ENCODE assay signal across 17 cellular contexts in genomic region chr1:116474921-116475849, GRCh38.
DNase-seq lines count a peak whose midpoint lies in the region; ATAC-seq and TF ChIP-seq lines count a peak whose summit lies in the region.
"Had no signal": no experiment of that assay in that cellular context is flagged by ENCODE, and none has a peak within 500 bp of the region (broad histone marks: within the 10 kb centered on the region; RNA-seq: fewer than 3 reads in every experiment).

No MANE protein-coding gene starts in this region.

- peak; percentile 62 to 82 for ATAC-seq in right cardiac atrium
- ATAC-seq: gastroesophageal sphincter; natural killer cell treated with Interleukin-12 subunit alpha and Interleukin-12 subunit beta and Interleukin-15 and Interleukin-18, amount 100 ng/mL, for 72 hours; Panc1; stimulated activated naive B cell treated with anti-CD40 and anti-IgM and Interleukin-4, amounts not matched to agents 10 μg/mL and 1 μg/mL and 100 μg/mL, for 72 hours had no signal

- intact Hi-C loops in right cardiac atrium (cut with DNase I), result loop anchor here in 1 of 4 donors (5.0 kb wide), 1 partner anchor 58 kb away; no protein-coding TSS in a partner anchor

- H3K27me3 Mint-ChIP-seq in T-helper 2 cell treated with Interferon-gamma antibody and Interleukin-4, amounts not matched to agents 5 μg/mL and 100 μg/mL, for 36 hours (ENCODE audit: low read depth), result peaks cover 5% of the 10 kb centered on the region
- H3K27me3 Mint-ChIP-seq in endodermal cell (ENCODE audit: insufficient read depth), result no peaks in the 10 kb centered on the region
- H3K27me3 Mint-ChIP-seq: activated B cell treated with CpG ODN at 0.5 μM for 24 hours had no signal

- H3K4me3 ChIP-seq in right cardiac atrium (ENCODE audit: low read length), result no peak overlapping the region
- no peak overlapping the region for H3K4me3 ChIP-seq in endodermal cell (ENCODE audit: low read length)
- H3K4me3 ChIP-seq: gastroesophageal sphincter, vagina had no signal

- H3K4me3 Mint-ChIP-seq in T-helper 2 cell treated with Interferon-gamma antibody and Interleukin-4, amounts not matched to agents 5 μg/mL and 100 μg/mL, for 36 hours, result no peak overlapping the region
- no peak overlapping the region for H3K4me3 Mint-ChIP-seq in endodermal cell
- H3K4me3 Mint-ChIP-seq: activated B cell treated with CpG ODN at 0.5 μM for 24 hours; CD8-positive, alpha-beta memory T cell; natural killer cell treated with Interleukin-12 subunit alpha and Interleukin-12 subunit beta and Interleukin-15 and Interleukin-18, amount 100 ng/mL, for 72 hours; stimulated activated naive B cell treated with anti-CD40 and anti-IgM and Interleukin-4, amounts not matched to agents 10 μg/mL and 1 μg/mL and 100 μg/mL, for 72 hours had no signal

- H3K9me3 Mint-ChIP-seq in T-helper 2 cell treated with Interferon-gamma antibody and Interleukin-4, amounts not matched to agents 5 μg/mL and 100 μg/mL, for 36 hours, result no peaks in the 10 kb centered on the region
- H3K9me3 Mint-ChIP-seq in endodermal cell, result no peaks in the 10 kb centered on the region
- H3K9me3 Mint-ChIP-seq: activated B cell treated with CpG ODN at 0.5 μM for 24 hours; CD8-positive, alpha-beta memory T cell; natural killer cell treated with Interleukin-12 subunit alpha and Interleukin-12 subunit beta and Interleukin-15 and Interleukin-18, amount 100 ng/mL, for 72 hours; stimulated activated naive B cell treated with anti-CD40 and anti-IgM and Interleukin-4, amounts not matched to agents 10 μg/mL and 1 μg/mL and 100 μg/mL, for 72 hours had no signal

- no peak overlapping the region for H3K27ac Mint-ChIP-seq in T-helper 2 cell treated with Interferon-gamma antibody and Interleukin-4, amounts not matched to agents 5 μg/mL and 100 μg/mL, for 36 hours
- no peak overlapping the region for H3K27ac Mint-ChIP-seq in endodermal cell
- H3K27ac Mint-ChIP-seq: activated B cell treated with CpG ODN at 0.5 μM for 24 hours; CD8-positive, alpha-beta memory T cell; stimulated activated naive B cell treated with anti-CD40 and anti-IgM and Interleukin-4, amounts not matched to agents 10 μg/mL and 1 μg/mL and 100 μg/mL, for 72 hours had no signal

- H3K4me1 ChIP-seq in right cardiac atrium (ENCODE audit: control insufficient read depth, insufficient read depth, low read length) (peaks cover 15% of the 10 kb centered on the region), endodermal cell (ENCODE audit: control insufficient read depth, insufficient read depth, low read length) (peaks cover 19% of the 10 kb centered on the region)
- H3K4me1 ChIP-seq: gastroesophageal sphincter, vagina had no signal

- TF ChIP-seq CTCF in C4-2B (conservative IDR thresholded peaks at IDR 0.05) (no peak), VCaP (conservative IDR thresholded peaks at IDR 0.05) (no peak), endodermal cell (conservative IDR thresholded peaks at IDR 0.05) (no peak)

- DNase-seq in right cardiac atrium (peak; percentile 49 to 70 (median 60)), occipital lobe (lab: John Stamatoyannopoulos, UW) (peak; percentile 45), hepatic stellate cell (ENCODE audit: low spot score) (no peak), endodermal cell (no peak), amniotic stem cell (lab: John Stamatoyannopoulos, UW) (no peak)
- no peak for DNase-seq in T-helper 2 cell treated with Interferon-gamma antibody and Interleukin-4, amounts not matched to agents 5 μg/mL and 100 μg/mL, for 36 hours (ENCODE audit: low spot score)
- DNase-seq: activated B cell treated with CpG ODN at 0.5 μM for 24 hours; activated naive CD4-positive, alpha-beta T cell treated with anti-CD3 and anti-CD28 coated beads, Interleukin-2, amount 50 U/mL, for 16 hours; CD8-positive, alpha-beta memory T cell; NCI-H1105 treated with DMSO at 0.1 percent for 48 hours; stimulated activated naive B cell treated with anti-CD40 and anti-IgM and Interleukin-4, amounts not matched to agents 10 μg/mL and 1 μg/mL and 100 μg/mL, for 72 hours had no signal

- 71% methylated on average over 14 of the region's 14 CpGs for WGBS in right cardiac atrium
- whole genome bisulfite sequencing in endodermal cell (ENCODE audit: insufficient coverage in 1 of 2, insufficient read length in 1 of 2), 2 experiments, result 94% methylated on average over 8 to 14 of the region's 14 CpGs

- H3K36me3 ChIP-seq in endodermal cell (ENCODE audit: control insufficient read depth, insufficient read depth, low read length), result no peaks in the 10 kb centered on the region
- H3K36me3 ChIP-seq: gastroesophageal sphincter, vagina had no signal

- no peak overlapping the region for H3K9ac ChIP-seq in endodermal cell (ENCODE audit: extremely low read depth, low read length, poor library complexity, severe bottlenecking)

- H3K9me3 ChIP-seq in right cardiac atrium (ENCODE audit: control insufficient read depth, low read length) (no peaks in the 10 kb centered on the region), endodermal cell (ENCODE audit: control insufficient read depth, low read length) (no peaks in the 10 kb centered on the region)
- H3K9me3 ChIP-seq: gastroesophageal sphincter, vagina had no signal

- H3K36me3 Mint-ChIP-seq in T-helper 2 cell treated with Interferon-gamma antibody and Interleukin-4, amounts not matched to agents 5 μg/mL and 100 μg/mL, for 36 hours (ENCODE audit: low read depth), result no peaks in the 10 kb centered on the region
- H3K36me3 Mint-ChIP-seq in endodermal cell (ENCODE audit: low read depth), result no peaks in the 10 kb centered on the region
- H3K36me3 Mint-ChIP-seq: natural killer cell treated with Interleukin-12 subunit alpha and Interleukin-12 subunit beta and Interleukin-15 and Interleukin-18, amount 100 ng/mL, for 72 hours had no signal

- H3K4me1 Mint-ChIP-seq in T-helper 2 cell treated with Interferon-gamma antibody and Interleukin-4, amounts not matched to agents 5 μg/mL and 100 μg/mL, for 36 hours (ENCODE audit: low read depth), result no peaks in the 10 kb centered on the region
- peaks cover 45% of the 10 kb centered on the region for H3K4me1 Mint-ChIP-seq in endodermal cell
- H3K4me1 Mint-ChIP-seq: activated B cell treated with CpG ODN at 0.5 μM for 24 hours; stimulated activated naive B cell treated with anti-CD40 and anti-IgM and Interleukin-4, amounts not matched to agents 10 μg/mL and 1 μg/mL and 100 μg/mL, for 72 hours had no signal

- H3K27me3 ChIP-seq in right cardiac atrium (ENCODE audit: control insufficient read depth, insufficient read depth) (no peaks in the 10 kb centered on the region), endodermal cell (ENCODE audit: control insufficient read depth, insufficient read depth, low read length, poor library complexity, severe bottlenecking) (no peaks in the 10 kb centered on the region)
- H3K27me3 ChIP-seq: gastroesophageal sphincter, vagina had no signal

- H3K27ac ChIP-seq in C4-2B (peak overlapping the region; percentile 55), VCaP (peak overlapping the region; percentile 79), right cardiac atrium (ENCODE audit: low read length) (peak overlapping the region; percentile 94), endodermal cell (ENCODE audit: low read depth, low read length) (no peak overlapping the region)
- H3K27ac ChIP-seq: gastroesophageal sphincter, vagina had no signal

Comparison
In these comparisons a context has a peak if more than half of its experiments do, and no peak if none do; other contexts are left out.
1. DNase-seq: peak in right cardiac atrium (3 of 3) and occipital lobe (single experiment); none in T-helper 2 cell treated with Interferon-gamma antibody and Interleukin-4, amounts not matched to agents 5 μg/mL and 100 μg/mL, for 36 hours (single experiment), hepatic stellate cell (single experiment), endodermal cell (single experiment) and amniotic stem cell (single experiment).